Comparison of ENCODE assay signal across 8 cellular contexts in genomic region chr14:100239840-100240724, GRCh38. TPM values are rescaled to one million over a fixed set of nuclear protein-coding genes. Genes with fewer than 3 reads are reported as not detected.
DNase-seq lines count a peak whose midpoint lies in the region; ATAC-seq and TF ChIP-seq lines count a peak whose summit lies in the region.

No MANE protein-coding gene starts in this region.

- DNase-seq in BJ (ENCODE audit: low read depth), result peak; percentile 74
- peak; percentile 55 for DNase-seq in GM19240 (ENCODE audit: insufficient read length, low spot score)
- DNase-seq in NCI-H526 treated with DMSO at 0.1 percent for 48 hours (lab: John Stamatoyannopoulos, UW), result peak; percentile 69
- DNase-seq in activated CD8-positive, alpha-beta T cell treated with anti-CD3 and anti-CD28 coated beads, Interleukin-2, amount 10 ng/mL, durations not matched to agents 7 days and 5 days, result peak; percentile 85
- peak; percentile 79 for DNase-seq in effector CD4-positive, alpha-beta T cell
- peak; percentile 86 for DNase-seq in medulla oblongata (ENCODE audit: extremely low spot score)
- peak; percentile 74 to 77 (median 76) for DNase-seq in stimulated activated CD4-positive, alpha-beta T cell treated with anti-CD3 and anti-CD28 coated beads, TNF-alpha, amount 100 ng/mL, for 4 hours (ENCODE audit: low read depth in 3 of 3)

- TF ChIP-seq CTCF in BJ (IDR thresholded peaks at IDR 0.05; ENCODE audit: insufficient read depth, low read depth, low read length), result peak; percentile 48

- peaks cover 55% of the 10 kb centered on the region for H3K36me3 Mint-ChIP-seq in activated CD8-positive, alpha-beta T cell treated with anti-CD3 and anti-CD28 coated beads, Interleukin-2, amount 10 ng/mL, durations not matched to agents 7 days and 5 days (ENCODE audit: low read depth)

- H3K4me1 Mint-ChIP-seq in activated CD8-positive, alpha-beta T cell treated with anti-CD3 and anti-CD28 coated beads, Interleukin-2, amount 10 ng/mL, durations not matched to agents 7 days and 5 days (ENCODE audit: low read depth), result peaks cover 48% of the 10 kb centered on the region

- POLR2A ChIA-PET in BJ (lab: Charles Lee), result interaction anchor here (1.0 kb wide), 1 partner anchor 11 kb away, joined by 5 read pairs; no protein-coding TSS in a partner anchor
- POLR2A ChIA-PET in activated CD8-positive, alpha-beta T cell treated with anti-CD3 and anti-CD28 coated beads, Interleukin-2, amount 10 ng/mL, durations not matched to agents 7 days and 5 days (lab: Charles Lee), result interaction anchor here (0.6 to 2.5 kb wide), 4 partner anchors 18 to 171 kb away, joined by 3 to 14 read pairs (median 4); no protein-coding TSS in a partner anchor

- no peaks in the 10 kb centered on the region for H3K9me3 Mint-ChIP-seq in activated CD8-positive, alpha-beta T cell treated with anti-CD3 and anti-CD28 coated beads, Interleukin-2, amount 10 ng/mL, durations not matched to agents 7 days and 5 days (ENCODE audit: insufficient read depth)

- no peaks in the 10 kb centered on the region for H3K27me3 ChIP-seq in BJ (ENCODE audit: control insufficient read depth, insufficient read depth, low read length)

- H3K4me3 Mint-ChIP-seq in activated CD8-positive, alpha-beta T cell treated with anti-CD3 and anti-CD28 coated beads, Interleukin-2, amount 10 ng/mL, durations not matched to agents 7 days and 5 days, result peak overlapping the region; percentile 93

- CTCF ChIA-PET in BJ (lab: Yijun Ruan, JAX), result interaction anchor here (0.9 to 1.8 kb wide), 8 partner anchors 10 to 234 kb away, joined by 3 to 5 read pairs (median 3); no protein-coding TSS in a partner anchor
- CTCF ChIA-PET in activated CD8-positive, alpha-beta T cell treated with anti-CD3 and anti-CD28 coated beads, Interleukin-2, amount 10 ng/mL, durations not matched to agents 7 days and 5 days (lab: Charles Lee), result interaction anchor here (0.7 to 3.2 kb wide), 20 partner anchors 11 to 257 kb away, joined by 3 to 30 read pairs (median 7); a partner anchor contains a TSS

- no peaks in the 10 kb centered on the region for H3K27me3 Mint-ChIP-seq in activated CD8-positive, alpha-beta T cell treated with anti-CD3 and anti-CD28 coated beads, Interleukin-2, amount 10 ng/mL, durations not matched to agents 7 days and 5 days (ENCODE audit: low read depth)

- peak; percentile 28 for ATAC-seq in HG03442 (IDR thresholded peaks at IDR 0.05; ENCODE audit: unreplicated experiment)
- peak; percentile 43 for ATAC-seq in activated CD8-positive, alpha-beta T cell treated with anti-CD3 and anti-CD28 coated beads, Interleukin-2, amount 10 ng/mL, durations not matched to agents 7 days and 5 days

- H3K36me3 ChIP-seq in BJ (ENCODE audit: control insufficient read depth, insufficient read depth, low read length), result no peaks in the 10 kb centered on the region

- H3K27ac Mint-ChIP-seq in activated CD8-positive, alpha-beta T cell treated with anti-CD3 and anti-CD28 coated beads, Interleukin-2, amount 10 ng/mL, durations not matched to agents 7 days and 5 days, result peak overlapping the region; percentile 89

- H3K4me3 ChIP-seq in BJ (ENCODE audit: low read depth, low read length), result peak overlapping the region; percentile 100

RNA-seq across cellular contexts. Expression of gene YY1, which starts 1.1 kb away (rescaled TPM):
- polyA plus RNA-seq in BJ (2011; rRNA removed), result 15.7 and 25.8 TPM in 2 replicates
- polyA minus RNA-seq in BJ (2011; rRNA and poly(A)+ RNA removed), result 16.6 and 17.7 TPM in 2 replicates
- 100 to 1,000 TPM; 107 TPM for total RNA-seq in activated CD8-positive, alpha-beta T cell treated with anti-CD3 and anti-CD28 coated beads, Interleukin-2, amount 10 ng/mL, durations not matched to agents 7 days and 5 days

Comparison
In these comparisons a context has a peak if more than half of its experiments do, and no peak if none do; other contexts are left out.
1. Peak in every context shown above with its lines: DNase-seq, ATAC-seq and H3K4me3 ChIP-seq.